1 cellular context compared by ENCODE assay signal in genomic region chr20:62143118-62143975, GRCh38.
TF ChIP-seq lines count a peak whose summit lies in the region.

Gene PSMA7, minus strand, starts transcription at chr20:62143394. Its CDS starts 91 bp downstream, at chr20:62143303.
Gene SS18L1, plus strand, starts transcription at chr20:62143769. Its CDS starts 52 bp downstream, at chr20:62143821.

TF ChIP-seq in HepG2, 621 proteins besides CTCF, POLR2A, EP300 and RAD21 (continued from another document and continues in another):
- no peak for TF ChIP-seq HNF4G (IDR thresholded peaks at IDR 0.05; ENCODE audit: borderline replicate concordance, low read depth, low read length)
- TF ChIP-seq HNF4G (CRISPR knock-in tag; IDR thresholded peaks at IDR 0.05; ENCODE audit: borderline replicate concordance, low read depth): 0 out of 2 replicates have a peak, but pooled peaks have one; percentile 0
- TF ChIP-seq U2AF2 (IDR thresholded peaks at IDR 0.05; ENCODE audit: low read depth, low read length): no peak
- peak; percentile 25; the same call in 1 of the 2 replicates for TF ChIP-seq FOXA3 (CRISPR knock-in tag; IDR thresholded peaks at IDR 0.05)
- TF ChIP-seq CC2D1A (CRISPR knock-in tag; IDR thresholded peaks at IDR 0.05): no peak
- peak; percentile 72 for TF ChIP-seq TFDP1 (CRISPR knock-in tag; IDR thresholded peaks at IDR 0.05; ENCODE audit: borderline replicate concordance)
- TF ChIP-seq FOXA1 (IDR thresholded peaks at IDR 0.05): no peak
- no peak; the same call in 1 of the 2 replicates for TF ChIP-seq FOXA1 (CRISPR knock-in tag; IDR thresholded peaks at IDR 0.05)
- TF ChIP-seq U2AF1 (optimal IDR thresholded peaks at IDR 0.05; ENCODE audit: low read depth, low read length): no peak
- no peak for TF ChIP-seq ZNF557 (CRISPR knock-in tag; IDR thresholded peaks at IDR 0.05)
- TF ChIP-seq ZNF230 (CRISPR knock-in tag; IDR thresholded peaks at IDR 0.05): peak; percentile 69; the same call in 1 of the 2 replicates
- TF ChIP-seq ZNF512B (CRISPR knock-in tag; IDR thresholded peaks at IDR 0.05; ENCODE audit: borderline replicate concordance): no peak
- no peak for TF ChIP-seq HNF1B (CRISPR knock-in tag; IDR thresholded peaks at IDR 0.05)
- TF ChIP-seq ZNF205 (CRISPR knock-in tag; IDR thresholded peaks at IDR 0.05): peak; percentile 50; the same call in 1 of the 2 replicates
- TF ChIP-seq SP2 (CRISPR knock-in tag; IDR thresholded peaks at IDR 0.05): no peak; the same call in 1 of the 2 replicates
- no peak for TF ChIP-seq ZMAT5 (CRISPR knock-in tag; IDR thresholded peaks at IDR 0.05; ENCODE audit: borderline replicate concordance, low read depth)
- TF ChIP-seq ZNF484 (CRISPR knock-in tag; IDR thresholded peaks at IDR 0.05; ENCODE audit: borderline replicate concordance, low read depth): no peak
- no peak for TF ChIP-seq HMGXB3 (CRISPR knock-in tag; IDR thresholded peaks at IDR 0.05; ENCODE audit: borderline replicate concordance)
- TF ChIP-seq ZFP91 (CRISPR knock-in tag; IDR thresholded peaks at IDR 0.05; ENCODE audit: borderline replicate concordance): peak; percentile 76; the same call in 1 of the 2 replicates
- TF ChIP-seq ZNF275 (CRISPR knock-in tag; IDR thresholded peaks at IDR 0.05; ENCODE audit: borderline replicate concordance): no peak
- no peak for TF ChIP-seq ZNF20 (CRISPR knock-in tag; IDR thresholded peaks at IDR 0.05)
- no peak for TF ChIP-seq FOXJ3 (CRISPR knock-in tag; IDR thresholded peaks at IDR 0.05; ENCODE audit: borderline replicate concordance)
- no peak for TF ChIP-seq ZNF841 (CRISPR knock-in tag; IDR thresholded peaks at IDR 0.05; ENCODE audit: borderline replicate concordance)
- TF ChIP-seq PCBP1 (IDR thresholded peaks at IDR 0.05; ENCODE audit: borderline replicate concordance, low read depth, low read length): no peak
- peak; percentile 64 for TF ChIP-seq REL (CRISPR knock-in tag; conservative IDR thresholded peaks at IDR 0.05)
- TF ChIP-seq ZNF607 (CRISPR knock-in tag; IDR thresholded peaks at IDR 0.05; ENCODE audit: borderline replicate concordance): peak; percentile 78; the same call in 1 of the 2 replicates
- peak; percentile 35; the same call in 1 of the 2 replicates for TF ChIP-seq JDP2 (CRISPR knock-in tag; IDR thresholded peaks at IDR 0.05; ENCODE audit: borderline replicate concordance)
- TF ChIP-seq MYPOP (CRISPR knock-in tag; IDR thresholded peaks at IDR 0.05): peak; percentile 70; the same call in 1 of the 2 replicates
- no peak; the same call in 1 of the 2 replicates for TF ChIP-seq ZKSCAN8 (CRISPR knock-in tag; IDR thresholded peaks at IDR 0.05; ENCODE audit: borderline replicate concordance)
- TF ChIP-seq ZNF335 (CRISPR knock-in tag; IDR thresholded peaks at IDR 0.05): no peak; the same call in 1 of the 2 replicates
- peak; percentile 81 for TF ChIP-seq ARHGAP35 (CRISPR knock-in tag; IDR thresholded peaks at IDR 0.05; ENCODE audit: borderline replicate concordance)
- TF ChIP-seq KIAA2018 (CRISPR knock-in tag; IDR thresholded peaks at IDR 0.05; ENCODE audit: borderline replicate concordance): no peak
- no peak for TF ChIP-seq KAT2B (IDR thresholded peaks at IDR 0.05; ENCODE audit: borderline replicate concordance, low read depth, low read length)
- TF ChIP-seq ZKSCAN5 (CRISPR knock-in tag; IDR thresholded peaks at IDR 0.05): no peak
